Comparison of ENCODE assay signal across 14 cellular contexts in the genomic region with DNA sequence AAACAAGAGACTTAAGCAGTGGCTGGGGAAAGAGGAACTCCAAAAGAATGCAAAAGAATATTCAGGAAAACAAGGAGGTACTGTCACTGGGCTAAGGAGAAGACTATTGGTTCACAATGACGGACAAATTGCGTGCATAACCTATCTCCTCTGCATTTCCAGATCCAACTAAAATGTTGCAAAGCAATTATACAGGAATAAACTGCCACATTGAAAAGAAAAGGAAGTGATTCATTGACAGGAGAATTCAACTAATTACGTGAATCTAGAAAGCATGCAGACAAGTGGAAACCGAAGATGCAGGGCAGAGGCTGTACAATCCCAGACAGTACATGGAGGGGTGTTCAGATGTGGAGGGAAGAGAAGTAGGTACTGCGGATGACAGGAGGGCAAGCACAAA.
A peak's percentile ranks its signal among the peaks of the same experiment; 100 is the strongest.
DNase-seq lines count a peak whose midpoint lies in the region; ATAC-seq, FAIRE-seq and TF ChIP-seq lines count a peak whose summit lies in the region.
"Had no signal": no experiment of that assay in that cellular context is flagged by ENCODE, and none has a peak within 500 bp of the region (broad histone marks: within the 10 kb centered on the region; RNA-seq: fewer than 3 reads in every experiment).

No MANE protein-coding gene starts in this region.

- no peak for FAIRE-seq in astrocyte (lab: Jason Lieb, UNC)

- peak overlapping the region; percentile 46 for H3K4me2 ChIP-seq in astrocyte (ENCODE audit: low read length)

- H2AFZ ChIP-seq in astrocyte (ENCODE audit: low read depth, low read length), result peak overlapping the region; percentile 34

- no peaks in the 10 kb centered on the region for H3K9me3 Mint-ChIP-seq in astrocyte (ENCODE audit: unreplicated experiment)
- H3K9me3 Mint-ChIP-seq: T-cell had no signal

- no peaks in the 10 kb centered on the region for H4K20me1 ChIP-seq in astrocyte (ENCODE audit: insufficient read depth, low read length)

- no peak overlapping the region for H3K27ac ChIP-seq in astrocyte (ENCODE audit: low read depth, low read length)
- peak overlapping the region; percentile 40 for H3K27ac ChIP-seq in right cardiac atrium (ENCODE audit: low read length)

- no peak overlapping the region for H3K4me3 Mint-ChIP-seq in astrocyte (ENCODE audit: unreplicated experiment)
- H3K4me3 Mint-ChIP-seq: activated naive CD8-positive, alpha-beta T cell; T-cell had no signal

- H3K27me3 ChIP-seq in astrocyte (ENCODE audit: insufficient read depth, low read length), result no peaks in the 10 kb centered on the region
- H3K27me3 ChIP-seq in right cardiac atrium (ENCODE audit: control insufficient read depth, insufficient read depth), result no peaks in the 10 kb centered on the region

- DNase-seq in A172 (ENCODE audit: low spot score) (peak; percentile 63), KG1 (lab: John Stamatoyannopoulos, UW) (peak; percentile 13), astrocyte (ENCODE audit: low read depth) (peak; percentile 83), right cardiac atrium (no peak), lower leg skin (ENCODE audit: low spot score in 2 of 2) (no peak), activated gamma-delta T cell (lab: John Stamatoyannopoulos, UW) (no peak)
- no peak for DNase-seq in activated naive CD4-positive, alpha-beta T cell treated with Interleukin-2 at 50 U/mL for 16 hours
- DNase-seq: midbrain; MM.1S; NCI-H345; stimulated activated CD4-positive, alpha-beta T cell treated with anti-CD3 and anti-CD28 coated beads, Interleukin-12 subunit alpha, Interleukin-12 subunit beta, amount 100 ng/mL, for 4 hours; T-cell had no signal

- H3K4me1 ChIP-seq in astrocyte (ENCODE audit: insufficient read depth, low read length), result peaks cover 13% of the 10 kb centered on the region
- H3K4me1 ChIP-seq in right cardiac atrium (ENCODE audit: control insufficient read depth, insufficient read depth, low read length), result no peaks in the 10 kb centered on the region

- H3K9me3 ChIP-seq in astrocyte (ENCODE audit: insufficient read depth, low read depth, low read length) (no peaks in the 10 kb centered on the region), right cardiac atrium (ENCODE audit: control insufficient read depth, low read length) (no peaks in the 10 kb centered on the region)

- ATAC-seq in right cardiac atrium (peak in 1 of 2 donors; percentile 64), GM19023 (IDR thresholded peaks at IDR 0.05; ENCODE audit: unreplicated experiment) (no peak)
- ATAC-seq: T-cell had no signal

- no peaks in the 10 kb centered on the region for H3K27me3 Mint-ChIP-seq in astrocyte (ENCODE audit: low read depth, unreplicated experiment)
- H3K27me3 Mint-ChIP-seq: activated naive CD8-positive, alpha-beta T cell; T-cell had no signal

- no peaks in the 10 kb centered on the region for H3K79me2 ChIP-seq in astrocyte (ENCODE audit: insufficient read depth, low read length)

- TF ChIP-seq POLR2A in lower leg skin (IDR thresholded peaks at IDR 0.05), result no peak

- TF ChIP-seq CTCF in astrocyte (IDR thresholded peaks at IDR 0.05; ENCODE audit: insufficient read depth, low read depth, low read length) (no peak), lower leg skin (IDR thresholded peaks at IDR 0.05) (no peak)

- no peak overlapping the region for H3K4me3 ChIP-seq in astrocyte (ENCODE audit: insufficient read depth, low read depth, low read length)
- H3K4me3 ChIP-seq in right cardiac atrium (ENCODE audit: low read length), result no peak overlapping the region
- H3K4me3 ChIP-seq in lower leg skin (ENCODE audit: low read depth, poor library complexity, severe bottlenecking), result no peak overlapping the region

- peaks cover 10% of the 10 kb centered on the region for H3K4me1 Mint-ChIP-seq in astrocyte (ENCODE audit: low read depth, unreplicated experiment)

- H3K36me3 Mint-ChIP-seq in astrocyte (ENCODE audit: low read depth, unreplicated experiment), result no peaks in the 10 kb centered on the region

- 59% methylated on average over 5 of the region's 5 CpGs for WGBS in right cardiac atrium
- WGBS in lower leg skin, 2 donors, result 65 to 88% methylated on average over 5 of the region's 5 CpGs

- no peak overlapping the region for H3K9ac ChIP-seq in astrocyte (ENCODE audit: low read length)

- H3K27ac Mint-ChIP-seq in astrocyte (ENCODE audit: unreplicated experiment), result no peak overlapping the region
- H3K27ac Mint-ChIP-seq: activated naive CD8-positive, alpha-beta T cell had no signal

- H3K36me3 ChIP-seq in astrocyte (ENCODE audit: insufficient read depth, low read length), result no peaks in the 10 kb centered on the region

- intact Hi-C loops in right cardiac atrium (cut with DNase I), result no loop called here
- intact Hi-C loops in lower leg skin (cut with DNase I; ENCODE audit: low total_unique reads), result no loop called here

Comparison
In these comparisons a context has a peak if more than half of its experiments do, and no peak if none do; other contexts are left out.
1. DNase-seq: peak in A172 (single experiment), KG1 (single experiment) and astrocyte (single experiment); none in right cardiac atrium (0 of 3), lower leg skin (0 of 2), activated naive CD4-positive, alpha-beta T cell treated with Interleukin-2 at 50 U/mL for 16 hours (single experiment) and activated gamma-delta T cell (single experiment).